11 cellular contexts compared by ENCODE assay signal in genomic region chr16:10312784-10313724, GRCh38.
DNase-seq lines count a peak whose midpoint lies in the region; ATAC-seq and TF ChIP-seq lines count a peak whose summit lies in the region.
"Had no signal": no experiment of that assay in that cellular context is flagged by ENCODE, and none has a peak within 500 bp of the region (broad histone marks: within the 10 kb centered on the region; RNA-seq: fewer than 3 reads in every experiment).

No MANE protein-coding gene starts in this region.

- peak; percentile 85 for ATAC-seq in GM18858 (IDR thresholded peaks at IDR 0.05; ENCODE audit: unreplicated experiment)
- ATAC-seq in GM21723 (IDR thresholded peaks at IDR 0.05; ENCODE audit: unreplicated experiment) = peak; percentile 77
- ATAC-seq in HG03439 (IDR thresholded peaks at IDR 0.05; ENCODE audit: unreplicated experiment) = peak; percentile 81

- H3K4me1 ChIP-seq in SJCRH30 = no peaks in the 10 kb centered on the region

- H3K27me3 ChIP-seq in SJCRH30 = no peaks in the 10 kb centered on the region

- no peak overlapping the region for H3K27ac ChIP-seq in SJCRH30
- H3K27ac ChIP-seq: HL-60 had no signal

- H3K9me3 ChIP-seq in SJCRH30 (replicated peaks) = no peaks in the 10 kb centered on the region

- no peaks in the 10 kb centered on the region for H3K36me3 ChIP-seq in SJCRH30

- DNase-seq in mesenteric fat pad (ENCODE audit: low spot score) (peak; percentile 28), GM20000 (ENCODE audit: low spot score) (no peak), NOMO-1 treated with dmso at 0.1 percent for 144 hours (lab: John Stamatoyannopoulos, UW; ENCODE audit: unreplicated experiment) (no peak), SJCRH30 (no peak), T1000 (lab: John Stamatoyannopoulos, UW) (no peak)
- DNase-seq: activated naive CD8-positive, alpha-beta T cell treated with anti-CD3 and anti-CD28 coated beads, Interleukin-2, amount 10 ng/mL, durations not matched to agents 7 days and 5 days; DMS153 had no signal

- no peak for TF ChIP-seq CTCF in GM20000 (IDR thresholded peaks at IDR 0.05; ENCODE audit: extremely low read depth, missing control alignments)

- H3K4me3 ChIP-seq in SJCRH30 = no peak overlapping the region
